ENCODE assay signal across 1 cellular context in the genomic region with DNA sequence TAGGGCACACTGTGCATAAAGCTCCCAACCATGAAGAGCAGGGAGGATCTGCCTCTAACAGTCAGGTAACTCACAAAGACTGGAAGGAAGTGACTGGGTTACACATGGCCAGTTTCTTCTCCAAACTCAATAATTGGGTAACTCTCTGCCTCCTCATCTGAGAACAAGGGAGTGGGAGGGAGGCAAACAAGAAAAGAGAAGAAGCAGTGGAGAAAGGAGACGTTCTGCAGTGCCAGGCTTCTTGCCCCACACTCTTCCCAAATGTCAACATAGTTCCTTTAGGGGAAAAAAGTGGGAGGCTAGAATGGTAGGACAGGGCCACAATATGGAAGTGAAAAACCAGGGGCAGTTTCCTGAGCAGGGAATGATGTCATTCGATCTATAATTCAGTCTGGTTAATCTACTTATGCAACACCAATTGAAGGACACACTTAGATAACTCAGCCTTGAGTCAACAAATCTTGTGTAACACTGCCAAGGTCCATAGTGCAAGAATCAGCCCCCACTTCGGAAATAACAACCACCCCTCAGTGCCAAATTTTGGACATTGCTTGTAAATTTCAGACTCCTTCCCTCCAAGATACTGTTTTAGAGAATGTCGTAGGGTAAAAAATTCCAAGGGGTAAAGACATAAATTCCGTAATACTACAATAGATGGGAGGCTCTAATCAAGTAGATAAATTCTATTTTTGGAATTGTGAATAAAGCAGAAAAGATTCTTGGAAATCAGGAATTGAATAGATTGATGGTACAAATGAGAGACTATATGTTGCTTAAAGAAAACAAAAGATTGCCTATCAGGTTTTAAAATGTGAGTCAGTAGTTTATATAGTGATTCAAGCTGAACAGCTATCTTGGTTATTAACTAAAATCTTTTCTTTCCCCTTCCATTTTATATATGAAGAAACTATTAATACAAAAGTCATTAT.
TF ChIP-seq lines count a peak whose summit lies in the region.

No MANE protein-coding gene starts in this region.

TF ChIP-seq in HepG2, 621 proteins besides CTCF, POLR2A, EP300 and RAD21 (continued from another document and continues in another):
- TF ChIP-seq, protein P1, sequence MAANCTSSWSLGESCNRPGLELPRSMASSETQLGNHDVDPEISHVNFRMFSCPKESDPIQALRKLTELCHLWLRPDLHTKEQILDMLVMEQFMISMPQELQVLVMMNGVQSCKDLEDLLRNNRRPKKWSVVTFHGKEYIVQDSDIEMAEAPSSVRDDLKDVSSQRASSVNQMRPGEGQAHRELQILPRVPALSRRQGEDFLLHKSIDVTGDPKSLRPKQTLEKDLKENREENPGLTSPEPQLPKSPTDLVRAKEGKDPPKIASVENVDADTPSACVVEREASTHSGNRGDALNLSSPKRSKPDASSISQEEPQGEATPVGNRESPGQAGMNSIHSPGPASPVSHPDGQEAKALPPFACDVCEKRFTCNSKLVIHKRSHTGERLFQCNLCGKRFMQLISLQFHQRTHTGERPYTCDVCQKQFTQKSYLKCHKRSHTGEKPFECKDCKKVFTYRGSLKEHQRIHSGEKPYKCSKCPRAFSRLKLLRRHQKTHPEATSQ (CRISPR knock-in tag; IDR thresholded peaks at IDR 0.05; ENCODE audit: borderline replicate concordance): peak; percentile 94; the same call in 1 of the 2 replicates
- TF ChIP-seq HMG20B (CRISPR knock-in tag; conservative IDR thresholded peaks at IDR 0.05) (peak; percentile 89), SOX5 (CRISPR knock-in tag; IDR thresholded peaks at IDR 0.05; ENCODE audit: borderline replicate concordance) (peak; percentile 96), ZNF75D (CRISPR knock-in tag; IDR thresholded peaks at IDR 0.05; ENCODE audit: borderline replicate concordance) (no peak), ZNF17 (CRISPR knock-in tag; IDR thresholded peaks at IDR 0.05) (no peak), LCORL (IDR thresholded peaks at IDR 0.05) (peak; percentile 97), LCORL (CRISPR knock-in tag; IDR thresholded peaks at IDR 0.05) (peak; percentile 99), RNF2 (conservative IDR thresholded peaks at IDR 0.05; ENCODE audit: low read depth) (no peak), SP140L (CRISPR knock-in tag; IDR thresholded peaks at IDR 0.05; ENCODE audit: borderline replicate concordance) (peak; percentile 90), PTBP1 (IDR thresholded peaks at IDR 0.05; ENCODE audit: low read depth, low read length, poor library complexity, severe bottlenecking) (no peak), MAFK (conservative IDR thresholded peaks at IDR 0.05 in 1 of 2, IDR thresholded peaks at IDR 0.05 in 1 of 2; ENCODE audit: low read length in 2 of 2) (0 out of 4 replicates have a peak, but pooled peaks of 1 of the 2 experiments have one; percentile 2), ZNF569 (CRISPR knock-in tag; IDR thresholded peaks at IDR 0.05; ENCODE audit: borderline replicate concordance) (no peak), SETDB1 (CRISPR knock-in tag; IDR thresholded peaks at IDR 0.05; ENCODE audit: borderline replicate concordance) (no peak), REPIN1 (CRISPR knock-in tag; IDR thresholded peaks at IDR 0.05; ENCODE audit: borderline replicate concordance, low read depth) (peak; percentile 90; the same call in 1 of the 2 replicates), JDP2 (CRISPR knock-in tag; IDR thresholded peaks at IDR 0.05; ENCODE audit: borderline replicate concordance) (peak; percentile 37; the same call in 1 of the 2 replicates), ZNF746 (CRISPR knock-in tag; IDR thresholded peaks at IDR 0.05) (peak; percentile 95), ESRRA (CRISPR knock-in tag; IDR thresholded peaks at IDR 0.05; ENCODE audit: low read depth) (peak; percentile 85), SCMH1 (CRISPR knock-in tag; IDR thresholded peaks at IDR 0.05; ENCODE audit: borderline replicate concordance) (no peak), ZNF510 (CRISPR knock-in tag; IDR thresholded peaks at IDR 0.05; ENCODE audit: low read depth) (no peak), ZNF724P (CRISPR knock-in tag; IDR thresholded peaks at IDR 0.05; ENCODE audit: borderline replicate concordance) (no peak), ZNF891 (CRISPR knock-in tag; IDR thresholded peaks at IDR 0.05) (no peak), ZNF619 (CRISPR knock-in tag; IDR thresholded peaks at IDR 0.05) (no peak), ZNF841 (CRISPR knock-in tag; IDR thresholded peaks at IDR 0.05; ENCODE audit: borderline replicate concordance) (peak; percentile 77; the same call in 1 of the 2 replicates), NFRKB (IDR thresholded peaks at IDR 0.05) (no peak), ATF7-NPFF (CRISPR knock-in tag; IDR thresholded peaks at IDR 0.05; ENCODE audit: low read depth) (peak; percentile 66; the same call in 1 of the 2 replicates), HHEX (CRISPR knock-in tag; IDR thresholded peaks at IDR 0.05) (peak; percentile 89), BRD4 (CRISPR knock-in tag; IDR thresholded peaks at IDR 0.05) (peak; percentile 74), MTA1 (CRISPR knock-in tag; IDR thresholded peaks at IDR 0.05; ENCODE audit: borderline replicate concordance) (no peak; the same call in 1 of the 2 replicates), MBD4 (IDR thresholded peaks at IDR 0.05; ENCODE audit: borderline replicate concordance, low read length) (peak; percentile 94), SNAI1 (CRISPR knock-in tag; IDR thresholded peaks at IDR 0.05; ENCODE audit: borderline replicate concordance) (no peak), HNRNPUL1 (IDR thresholded peaks at IDR 0.05; ENCODE audit: low read depth, low read length) (0 out of 2 replicates have a peak, but pooled peaks have one; percentile 38), RFXANK (CRISPR knock-in tag; IDR thresholded peaks at IDR 0.05) (peak; percentile 84; the same call in 1 of the 2 replicates), BRCA1 (CRISPR knock-in tag; IDR thresholded peaks at IDR 0.05) (peak; percentile 37; the same call in 1 of the 2 replicates), ZNF441 (CRISPR knock-in tag; IDR thresholded peaks at IDR 0.05; ENCODE audit: borderline replicate concordance) (0 out of 2 replicates have a peak, but pooled peaks have one; percentile 61), CBX2 (IDR thresholded peaks at IDR 0.05; ENCODE audit: low read depth, low read length) (no peak), CBX2 (CRISPR knock-in tag; IDR thresholded peaks at IDR 0.05; ENCODE audit: low read depth) (no peak), JUNB (CRISPR knock-in tag; IDR thresholded peaks at IDR 0.05; ENCODE audit: borderline replicate concordance) (peak; percentile 95), KLF16 (CRISPR knock-in tag; IDR thresholded peaks at IDR 0.05) (peak in 1 of 2 experiments; percentile 94; a peak in 2 of 4 replicates), STAT5B (CRISPR knock-in tag; IDR thresholded peaks at IDR 0.05) (no peak), MATR3 (CRISPR knock-in tag; IDR thresholded peaks at IDR 0.05) (no peak)
- TF ChIP-seq, protein P2, sequence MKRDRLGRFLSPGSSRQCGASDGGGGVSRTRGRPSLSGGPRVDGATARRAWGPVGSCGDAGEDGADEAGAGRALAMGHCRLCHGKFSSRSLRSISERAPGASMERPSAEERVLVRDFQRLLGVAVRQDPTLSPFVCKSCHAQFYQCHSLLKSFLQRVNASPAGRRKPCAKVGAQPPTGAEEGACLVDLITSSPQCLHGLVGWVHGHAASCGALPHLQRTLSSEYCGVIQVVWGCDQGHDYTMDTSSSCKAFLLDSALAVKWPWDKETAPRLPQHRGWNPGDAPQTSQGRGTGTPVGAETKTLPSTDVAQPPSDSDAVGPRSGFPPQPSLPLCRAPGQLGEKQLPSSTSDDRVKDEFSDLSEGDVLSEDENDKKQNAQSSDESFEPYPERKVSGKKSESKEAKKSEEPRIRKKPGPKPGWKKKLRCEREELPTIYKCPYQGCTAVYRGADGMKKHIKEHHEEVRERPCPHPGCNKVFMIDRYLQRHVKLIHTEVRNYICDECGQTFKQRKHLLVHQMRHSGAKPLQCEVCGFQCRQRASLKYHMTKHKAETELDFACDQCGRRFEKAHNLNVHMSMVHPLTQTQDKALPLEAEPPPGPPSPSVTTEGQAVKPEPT (CRISPR knock-in tag; IDR thresholded peaks at IDR 0.05; ENCODE audit: low read depth): no peak
- TF ChIP-seq, protein P3, sequence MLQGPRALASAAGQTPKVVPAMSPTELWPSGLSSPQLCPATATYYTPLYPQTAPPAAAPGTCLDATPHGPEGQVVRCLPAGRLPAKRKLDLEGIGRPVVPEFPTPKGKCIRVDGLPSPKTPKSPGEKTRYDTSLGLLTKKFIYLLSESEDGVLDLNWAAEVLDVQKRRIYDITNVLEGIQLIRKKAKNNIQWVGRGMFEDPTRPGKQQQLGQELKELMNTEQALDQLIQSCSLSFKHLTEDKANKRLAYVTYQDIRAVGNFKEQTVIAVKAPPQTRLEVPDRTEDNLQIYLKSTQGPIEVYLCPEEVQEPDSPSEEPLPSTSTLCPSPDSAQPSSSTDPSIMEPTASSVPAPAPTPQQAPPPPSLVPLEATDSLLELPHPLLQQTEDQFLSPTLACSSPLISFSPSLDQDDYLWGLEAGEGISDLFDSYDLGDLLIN (CRISPR knock-in tag; IDR thresholded peaks at IDR 0.05; ENCODE audit: borderline replicate concordance): no peak
- TF ChIP-seq, protein P4, sequence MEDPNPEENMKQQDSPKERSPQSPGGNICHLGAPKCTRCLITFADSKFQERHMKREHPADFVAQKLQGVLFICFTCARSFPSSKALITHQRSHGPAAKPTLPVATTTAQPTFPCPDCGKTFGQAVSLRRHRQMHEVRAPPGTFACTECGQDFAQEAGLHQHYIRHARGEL (CRISPR knock-in tag; IDR thresholded peaks at IDR 0.05): no peak
- TF ChIP-seq, protein P5, sequence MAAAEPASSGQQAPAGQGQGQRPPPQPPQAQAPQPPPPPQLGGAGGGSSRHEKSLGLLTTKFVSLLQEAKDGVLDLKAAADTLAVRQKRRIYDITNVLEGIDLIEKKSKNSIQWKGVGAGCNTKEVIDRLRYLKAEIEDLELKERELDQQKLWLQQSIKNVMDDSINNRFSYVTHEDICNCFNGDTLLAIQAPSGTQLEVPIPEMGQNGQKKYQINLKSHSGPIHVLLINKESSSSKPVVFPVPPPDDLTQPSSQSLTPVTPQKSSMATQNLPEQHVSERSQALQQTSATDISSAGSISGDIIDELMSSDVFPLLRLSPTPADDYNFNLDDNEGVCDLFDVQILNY (CRISPR knock-in tag; conservative IDR thresholded peaks at IDR 0.05): no peak
- TF ChIP-seq, protein P6, sequence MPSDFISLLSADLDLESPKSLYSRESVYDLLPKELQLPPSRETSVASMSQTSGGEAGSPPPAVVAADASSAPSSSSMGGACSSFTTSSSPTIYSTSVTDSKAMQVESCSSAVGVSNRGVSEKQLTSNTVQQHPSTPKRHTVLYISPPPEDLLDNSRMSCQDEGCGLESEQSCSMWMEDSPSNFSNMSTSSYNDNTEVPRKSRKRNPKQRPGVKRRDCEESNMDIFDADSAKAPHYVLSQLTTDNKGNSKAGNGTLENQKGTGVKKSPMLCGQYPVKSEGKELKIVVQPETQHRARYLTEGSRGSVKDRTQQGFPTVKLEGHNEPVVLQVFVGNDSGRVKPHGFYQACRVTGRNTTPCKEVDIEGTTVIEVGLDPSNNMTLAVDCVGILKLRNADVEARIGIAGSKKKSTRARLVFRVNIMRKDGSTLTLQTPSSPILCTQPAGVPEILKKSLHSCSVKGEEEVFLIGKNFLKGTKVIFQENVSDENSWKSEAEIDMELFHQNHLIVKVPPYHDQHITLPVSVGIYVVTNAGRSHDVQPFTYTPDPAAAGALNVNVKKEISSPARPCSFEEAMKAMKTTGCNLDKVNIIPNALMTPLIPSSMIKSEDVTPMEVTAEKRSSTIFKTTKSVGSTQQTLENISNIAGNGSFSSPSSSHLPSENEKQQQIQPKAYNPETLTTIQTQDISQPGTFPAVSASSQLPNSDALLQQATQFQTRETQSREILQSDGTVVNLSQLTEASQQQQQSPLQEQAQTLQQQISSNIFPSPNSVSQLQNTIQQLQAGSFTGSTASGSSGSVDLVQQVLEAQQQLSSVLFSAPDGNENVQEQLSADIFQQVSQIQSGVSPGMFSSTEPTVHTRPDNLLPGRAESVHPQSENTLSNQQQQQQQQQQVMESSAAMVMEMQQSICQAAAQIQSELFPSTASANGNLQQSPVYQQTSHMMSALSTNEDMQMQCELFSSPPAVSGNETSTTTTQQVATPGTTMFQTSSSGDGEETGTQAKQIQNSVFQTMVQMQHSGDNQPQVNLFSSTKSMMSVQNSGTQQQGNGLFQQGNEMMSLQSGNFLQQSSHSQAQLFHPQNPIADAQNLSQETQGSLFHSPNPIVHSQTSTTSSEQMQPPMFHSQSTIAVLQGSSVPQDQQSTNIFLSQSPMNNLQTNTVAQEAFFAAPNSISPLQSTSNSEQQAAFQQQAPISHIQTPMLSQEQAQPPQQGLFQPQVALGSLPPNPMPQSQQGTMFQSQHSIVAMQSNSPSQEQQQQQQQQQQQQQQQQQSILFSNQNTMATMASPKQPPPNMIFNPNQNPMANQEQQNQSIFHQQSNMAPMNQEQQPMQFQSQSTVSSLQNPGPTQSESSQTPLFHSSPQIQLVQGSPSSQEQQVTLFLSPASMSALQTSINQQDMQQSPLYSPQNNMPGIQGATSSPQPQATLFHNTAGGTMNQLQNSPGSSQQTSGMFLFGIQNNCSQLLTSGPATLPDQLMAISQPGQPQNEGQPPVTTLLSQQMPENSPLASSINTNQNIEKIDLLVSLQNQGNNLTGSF (CRISPR knock-in tag; IDR thresholded peaks at IDR 0.05): no peak
- TF ChIP-seq, protein P7, sequence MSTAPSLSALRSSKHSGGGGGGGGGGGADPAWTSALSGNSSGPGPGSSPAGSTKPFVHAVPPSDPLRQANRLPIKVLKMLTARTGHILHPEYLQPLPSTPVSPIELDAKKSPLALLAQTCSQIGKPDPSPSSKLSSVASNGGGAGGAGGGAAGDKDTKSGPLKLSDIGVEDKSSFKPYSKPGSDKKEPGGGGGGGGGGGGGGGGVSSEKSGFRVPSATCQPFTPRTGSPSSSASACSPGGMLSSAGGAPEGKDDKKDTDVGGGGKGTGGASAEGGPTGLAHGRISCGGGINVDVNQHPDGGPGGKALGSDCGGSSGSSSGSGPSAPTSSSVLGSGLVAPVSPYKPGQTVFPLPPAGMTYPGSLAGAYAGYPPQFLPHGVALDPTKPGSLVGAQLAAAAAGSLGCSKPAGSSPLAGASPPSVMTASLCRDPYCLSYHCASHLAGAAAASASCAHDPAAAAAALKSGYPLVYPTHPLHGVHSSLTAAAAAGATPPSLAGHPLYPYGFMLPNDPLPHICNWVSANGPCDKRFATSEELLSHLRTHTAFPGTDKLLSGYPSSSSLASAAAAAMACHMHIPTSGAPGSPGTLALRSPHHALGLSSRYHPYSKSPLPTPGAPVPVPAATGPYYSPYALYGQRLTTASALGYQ (CRISPR knock-in tag; IDR thresholded peaks at IDR 0.05): peak; percentile 96
- TF ChIP-seq, protein P8, sequence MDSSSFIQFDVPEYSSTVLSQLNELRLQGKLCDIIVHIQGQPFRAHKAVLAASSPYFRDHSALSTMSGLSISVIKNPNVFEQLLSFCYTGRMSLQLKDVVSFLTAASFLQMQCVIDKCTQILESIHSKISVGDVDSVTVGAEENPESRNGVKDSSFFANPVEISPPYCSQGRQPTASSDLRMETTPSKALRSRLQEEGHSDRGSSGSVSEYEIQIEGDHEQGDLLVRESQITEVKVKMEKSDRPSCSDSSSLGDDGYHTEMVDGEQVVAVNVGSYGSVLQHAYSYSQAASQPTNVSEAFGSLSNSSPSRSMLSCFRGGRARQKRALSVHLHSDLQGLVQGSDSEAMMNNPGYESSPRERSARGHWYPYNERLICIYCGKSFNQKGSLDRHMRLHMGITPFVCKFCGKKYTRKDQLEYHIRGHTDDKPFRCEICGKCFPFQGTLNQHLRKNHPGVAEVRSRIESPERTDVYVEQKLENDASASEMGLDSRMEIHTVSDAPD (CRISPR knock-in tag; IDR thresholded peaks at IDR 0.05): peak; percentile 90; the same call in 1 of the 2 replicates
